1 cellular context compared by ENCODE assay signal in the genomic region with DNA sequence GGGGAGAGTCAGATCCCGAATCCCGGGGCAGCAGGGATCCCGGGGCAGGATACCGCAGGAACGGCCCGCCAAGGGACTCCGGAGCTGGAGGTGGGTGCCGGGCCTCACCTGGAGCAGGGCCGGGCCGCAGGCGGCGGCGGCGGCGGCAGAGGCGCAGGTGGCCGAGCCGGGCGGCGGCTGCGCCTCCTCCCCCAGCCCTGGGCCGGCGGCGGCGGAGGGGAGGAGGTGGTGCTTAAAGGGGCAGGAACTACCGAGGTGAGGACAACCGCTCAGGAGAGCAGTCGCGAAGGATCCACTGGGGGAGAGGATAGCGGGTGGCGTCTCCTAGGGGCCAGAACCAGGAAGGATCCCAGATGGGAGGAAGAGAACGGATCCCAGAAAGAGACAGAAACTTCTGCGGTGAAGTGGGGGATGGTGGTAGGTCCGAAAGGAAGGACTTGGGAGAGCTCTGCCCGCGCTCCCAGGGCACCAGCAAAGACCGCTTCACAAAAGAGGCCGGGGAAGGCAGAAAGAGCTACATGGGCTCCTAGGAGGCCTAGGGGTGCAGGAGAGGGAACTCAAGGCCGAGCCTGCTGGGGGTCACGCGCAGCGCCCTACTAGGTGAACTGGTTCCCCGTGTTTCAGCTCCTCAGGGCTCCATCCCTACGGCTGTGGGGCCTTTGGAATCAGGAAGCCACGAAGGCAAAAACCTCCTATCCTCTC.
A peak's percentile ranks its signal among the peaks of the same experiment; 100 is the strongest.
TF ChIP-seq lines count a peak whose summit lies in the region.

No MANE protein-coding gene starts in this region.

TF ChIP-seq in HepG2, 621 proteins besides CTCF, POLR2A, EP300 and RAD21 (continued from another document and continues in another):
- no peak for TF ChIP-seq ZBTB46 (CRISPR knock-in tag; IDR thresholded peaks at IDR 0.05; ENCODE audit: borderline replicate concordance)
- TF ChIP-seq, protein P1, sequence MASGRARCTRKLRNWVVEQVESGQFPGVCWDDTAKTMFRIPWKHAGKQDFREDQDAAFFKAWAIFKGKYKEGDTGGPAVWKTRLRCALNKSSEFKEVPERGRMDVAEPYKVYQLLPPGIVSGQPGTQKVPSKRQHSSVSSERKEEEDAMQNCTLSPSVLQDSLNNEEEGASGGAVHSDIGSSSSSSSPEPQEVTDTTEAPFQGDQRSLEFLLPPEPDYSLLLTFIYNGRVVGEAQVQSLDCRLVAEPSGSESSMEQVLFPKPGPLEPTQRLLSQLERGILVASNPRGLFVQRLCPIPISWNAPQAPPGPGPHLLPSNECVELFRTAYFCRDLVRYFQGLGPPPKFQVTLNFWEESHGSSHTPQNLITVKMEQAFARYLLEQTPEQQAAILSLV (CRISPR knock-in tag; IDR thresholded peaks at IDR 0.05; ENCODE audit: borderline replicate concordance) = 0 out of 2 replicates have a peak, but pooled peaks have one; percentile 17
- TF ChIP-seq, protein P2, sequence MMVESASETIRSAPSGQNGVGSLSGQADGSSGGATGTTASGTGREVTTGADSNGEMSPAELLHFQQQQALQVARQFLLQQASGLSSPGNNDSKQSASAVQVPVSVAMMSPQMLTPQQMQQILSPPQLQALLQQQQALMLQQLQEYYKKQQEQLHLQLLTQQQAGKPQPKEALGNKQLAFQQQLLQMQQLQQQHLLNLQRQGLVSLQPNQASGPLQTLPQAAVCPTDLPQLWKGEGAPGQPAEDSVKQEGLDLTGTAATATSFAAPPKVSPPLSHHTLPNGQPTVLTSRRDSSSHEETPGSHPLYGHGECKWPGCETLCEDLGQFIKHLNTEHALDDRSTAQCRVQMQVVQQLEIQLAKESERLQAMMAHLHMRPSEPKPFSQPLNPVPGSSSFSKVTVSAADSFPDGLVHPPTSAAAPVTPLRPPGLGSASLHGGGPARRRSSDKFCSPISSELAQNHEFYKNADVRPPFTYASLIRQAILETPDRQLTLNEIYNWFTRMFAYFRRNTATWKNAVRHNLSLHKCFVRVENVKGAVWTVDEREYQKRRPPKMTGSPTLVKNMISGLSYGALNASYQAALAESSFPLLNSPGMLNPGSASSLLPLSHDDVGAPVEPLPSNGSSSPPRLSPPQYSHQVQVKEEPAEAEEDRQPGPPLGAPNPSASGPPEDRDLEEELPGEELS (CRISPR knock-in tag; IDR thresholded peaks at IDR 0.05) = no peak
- TF ChIP-seq, protein P3, sequence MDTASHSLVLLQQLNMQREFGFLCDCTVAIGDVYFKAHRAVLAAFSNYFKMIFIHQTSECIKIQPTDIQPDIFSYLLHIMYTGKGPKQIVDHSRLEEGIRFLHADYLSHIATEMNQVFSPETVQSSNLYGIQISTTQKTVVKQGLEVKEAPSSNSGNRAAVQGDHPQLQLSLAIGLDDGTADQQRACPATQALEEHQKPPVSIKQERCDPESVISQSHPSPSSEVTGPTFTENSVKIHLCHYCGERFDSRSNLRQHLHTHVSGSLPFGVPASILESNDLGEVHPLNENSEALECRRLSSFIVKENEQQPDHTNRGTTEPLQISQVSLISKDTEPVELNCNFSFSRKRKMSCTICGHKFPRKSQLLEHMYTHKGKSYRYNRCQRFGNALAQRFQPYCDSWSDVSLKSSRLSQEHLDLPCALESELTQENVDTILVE (CRISPR knock-in tag; IDR thresholded peaks at IDR 0.05) = peak; percentile 32; the same call in 1 of the 2 replicates
- peak; percentile 17 for TF ChIP-seq XRCC5 (optimal IDR thresholded peaks at IDR 0.05; ENCODE audit: low read length)
- TF ChIP-seq PPARG (CRISPR knock-in tag; conservative IDR thresholded peaks at IDR 0.05) = 0 out of 2 replicates have a peak, but pooled peaks have one; percentile 14
- peak; percentile 61; the same call in 1 of the 2 replicates for TF ChIP-seq ZNF263 (CRISPR knock-in tag; IDR thresholded peaks at IDR 0.05)
- no peak for TF ChIP-seq ZNF33A (CRISPR knock-in tag; IDR thresholded peaks at IDR 0.05; ENCODE audit: borderline replicate concordance)
- TF ChIP-seq PRDM15 (CRISPR knock-in tag; IDR thresholded peaks at IDR 0.05) = no peak
- TF ChIP-seq SCMH1 (CRISPR knock-in tag; IDR thresholded peaks at IDR 0.05; ENCODE audit: borderline replicate concordance) = no peak
- no peak for TF ChIP-seq ZNF10 (CRISPR knock-in tag; IDR thresholded peaks at IDR 0.05; ENCODE audit: borderline replicate concordance, low read depth)
- TF ChIP-seq MYC (CRISPR knock-in tag; IDR thresholded peaks at IDR 0.05; ENCODE audit: borderline replicate concordance) = 0 out of 2 replicates have a peak, but pooled peaks have one; percentile 3
- TF ChIP-seq, protein P4, sequence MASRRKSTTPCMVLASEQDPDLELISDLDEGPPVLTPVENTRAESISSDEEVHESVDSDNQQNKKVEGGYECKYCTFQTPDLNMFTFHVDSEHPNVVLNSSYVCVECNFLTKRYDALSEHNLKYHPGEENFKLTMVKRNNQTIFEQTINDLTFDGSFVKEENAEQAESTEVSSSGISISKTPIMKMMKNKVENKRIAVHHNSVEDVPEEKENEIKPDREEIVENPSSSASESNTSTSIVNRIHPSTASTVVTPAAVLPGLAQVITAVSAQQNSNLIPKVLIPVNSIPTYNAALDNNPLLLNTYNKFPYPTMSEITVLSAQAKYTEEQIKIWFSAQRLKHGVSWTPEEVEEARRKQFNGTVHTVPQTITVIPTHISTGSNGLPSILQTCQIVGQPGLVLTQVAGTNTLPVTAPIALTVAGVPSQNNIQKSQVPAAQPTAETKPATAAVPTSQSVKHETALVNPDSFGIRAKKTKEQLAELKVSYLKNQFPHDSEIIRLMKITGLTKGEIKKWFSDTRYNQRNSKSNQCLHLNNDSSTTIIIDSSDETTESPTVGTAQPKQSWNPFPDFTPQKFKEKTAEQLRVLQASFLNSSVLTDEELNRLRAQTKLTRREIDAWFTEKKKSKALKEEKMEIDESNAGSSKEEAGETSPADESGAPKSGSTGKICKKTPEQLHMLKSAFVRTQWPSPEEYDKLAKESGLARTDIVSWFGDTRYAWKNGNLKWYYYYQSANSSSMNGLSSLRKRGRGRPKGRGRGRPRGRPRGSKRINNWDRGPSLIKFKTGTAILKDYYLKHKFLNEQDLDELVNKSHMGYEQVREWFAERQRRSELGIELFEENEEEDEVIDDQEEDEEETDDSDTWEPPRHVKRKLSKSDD (CRISPR knock-in tag; IDR thresholded peaks at IDR 0.05; ENCODE audit: low read depth) = no peak
- TF ChIP-seq RBAK (CRISPR knock-in tag; IDR thresholded peaks at IDR 0.05) = no peak
- no peak for TF ChIP-seq ZSCAN12 (CRISPR knock-in tag; IDR thresholded peaks at IDR 0.05)
- TF ChIP-seq, protein P5, sequence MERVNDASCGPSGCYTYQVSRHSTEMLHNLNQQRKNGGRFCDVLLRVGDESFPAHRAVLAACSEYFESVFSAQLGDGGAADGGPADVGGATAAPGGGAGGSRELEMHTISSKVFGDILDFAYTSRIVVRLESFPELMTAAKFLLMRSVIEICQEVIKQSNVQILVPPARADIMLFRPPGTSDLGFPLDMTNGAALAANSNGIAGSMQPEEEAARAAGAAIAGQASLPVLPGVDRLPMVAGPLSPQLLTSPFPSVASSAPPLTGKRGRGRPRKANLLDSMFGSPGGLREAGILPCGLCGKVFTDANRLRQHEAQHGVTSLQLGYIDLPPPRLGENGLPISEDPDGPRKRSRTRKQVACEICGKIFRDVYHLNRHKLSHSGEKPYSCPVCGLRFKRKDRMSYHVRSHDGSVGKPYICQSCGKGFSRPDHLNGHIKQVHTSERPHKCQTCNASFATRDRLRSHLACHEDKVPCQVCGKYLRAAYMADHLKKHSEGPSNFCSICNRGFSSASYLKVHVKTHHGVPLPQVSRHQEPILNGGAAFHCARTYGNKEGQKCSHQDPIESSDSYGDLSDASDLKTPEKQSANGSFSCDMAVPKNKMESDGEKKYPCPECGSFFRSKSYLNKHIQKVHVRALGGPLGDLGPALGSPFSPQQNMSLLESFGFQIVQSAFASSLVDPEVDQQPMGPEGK (CRISPR knock-in tag; IDR thresholded peaks at IDR 0.05) = peak; percentile 44; the same call in 1 of the 2 replicates
- TF ChIP-seq, protein P6, sequence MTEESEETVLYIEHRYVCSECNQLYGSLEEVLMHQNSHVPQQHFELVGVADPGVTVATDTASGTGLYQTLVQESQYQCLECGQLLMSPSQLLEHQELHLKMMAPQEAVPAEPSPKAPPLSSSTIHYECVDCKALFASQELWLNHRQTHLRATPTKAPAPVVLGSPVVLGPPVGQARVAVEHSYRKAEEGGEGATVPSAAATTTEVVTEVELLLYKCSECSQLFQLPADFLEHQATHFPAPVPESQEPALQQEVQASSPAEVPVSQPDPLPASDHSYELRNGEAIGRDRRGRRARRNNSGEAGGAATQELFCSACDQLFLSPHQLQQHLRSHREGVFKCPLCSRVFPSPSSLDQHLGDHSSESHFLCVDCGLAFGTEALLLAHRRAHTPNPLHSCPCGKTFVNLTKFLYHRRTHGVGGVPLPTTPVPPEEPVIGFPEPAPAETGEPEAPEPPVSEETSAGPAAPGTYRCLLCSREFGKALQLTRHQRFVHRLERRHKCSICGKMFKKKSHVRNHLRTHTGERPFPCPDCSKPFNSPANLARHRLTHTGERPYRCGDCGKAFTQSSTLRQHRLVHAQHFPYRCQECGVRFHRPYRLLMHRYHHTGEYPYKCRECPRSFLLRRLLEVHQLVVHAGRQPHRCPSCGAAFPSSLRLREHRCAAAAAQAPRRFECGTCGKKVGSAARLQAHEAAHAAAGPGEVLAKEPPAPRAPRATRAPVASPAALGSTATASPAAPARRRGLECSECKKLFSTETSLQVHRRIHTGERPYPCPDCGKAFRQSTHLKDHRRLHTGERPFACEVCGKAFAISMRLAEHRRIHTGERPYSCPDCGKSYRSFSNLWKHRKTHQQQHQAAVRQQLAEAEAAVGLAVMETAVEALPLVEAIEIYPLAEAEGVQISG (CRISPR knock-in tag; IDR thresholded peaks at IDR 0.05) = peak; percentile 93
- TF ChIP-seq GATAD2A (CRISPR knock-in tag; IDR thresholded peaks at IDR 0.05) = peak; percentile 22; the same call in 1 of the 2 replicates
- TF ChIP-seq TFDP1 (CRISPR knock-in tag; IDR thresholded peaks at IDR 0.05; ENCODE audit: borderline replicate concordance) = no peak
- peak; percentile 31; the same call in 1 of the 2 replicates for TF ChIP-seq ZNF281 (CRISPR knock-in tag; IDR thresholded peaks at IDR 0.05; ENCODE audit: borderline replicate concordance)
